Comparison of ENCODE assay signal across 8 cellular contexts in the genomic region with DNA sequence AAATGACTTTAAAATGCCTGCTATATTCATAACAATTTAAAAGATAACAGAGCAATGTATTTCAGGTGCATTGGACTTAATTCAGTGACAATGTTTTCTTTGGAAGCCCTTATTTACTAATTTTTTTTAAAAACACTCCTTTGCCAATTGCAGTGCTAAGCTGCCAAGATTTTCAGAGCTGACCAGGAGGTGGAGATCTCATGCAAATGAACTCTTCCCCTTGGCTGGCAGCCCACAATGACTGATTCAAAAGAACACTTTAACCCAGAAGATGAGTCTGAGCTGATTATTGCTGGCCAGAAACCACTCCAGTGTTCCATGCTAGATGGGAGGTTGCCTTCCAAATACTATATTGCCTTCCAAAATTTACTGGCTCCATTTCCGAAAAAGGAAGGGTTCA.
DNase-seq lines count a peak whose midpoint lies in the region; ATAC-seq and TF ChIP-seq lines count a peak whose summit lies in the region.

No MANE protein-coding gene starts in this region.

- no peaks in the 10 kb centered on the region for H3K9me3 ChIP-seq in colonic mucosa
- H3K9me3 ChIP-seq in mucosa of descending colon, result no peaks in the 10 kb centered on the region

- peak; percentile 51 for ATAC-seq in mucosa of descending colon
- ATAC-seq in activated naive CD4-positive, alpha-beta T cell treated with anti-CD3 and anti-CD28 coated beads, Interleukin-2, amount 50 U/mL, for 72 hours, result no peak

- CTCF ChIA-PET in GM10248 (lab: Yijun Ruan, JAX), result no interaction called here

- no peaks in the 10 kb centered on the region for H3K27me3 ChIP-seq in colonic mucosa

- DNase-seq in ELR (ENCODE audit: low read depth), result peak; percentile 56
- peak; percentile 26 for DNase-seq in NCI-H460 (ENCODE audit: extremely low read depth, low read depth)
- DNase-seq in colonic mucosa, result peak; percentile 55
- peak in 2 of 3 donors; percentile 17 to 65 for DNase-seq in mucosa of descending colon
- no peak for DNase-seq in activated naive CD4-positive, alpha-beta T cell treated with anti-CD3 and anti-CD28 coated beads, Interleukin-2, amount 50 U/mL, for 72 hours (ENCODE audit: low spot score in 2 of 2)
- no peak for DNase-seq in GM10248 (ENCODE audit: extremely low spot score)
- no peak for DNase-seq in stimulated activated CD4-positive, alpha-beta T cell treated with anti-CD3 and anti-CD28 coated beads, Interleukin-4, amount 100 ng/mL, for 1 hour
- no peak for DNase-seq in DMS153 treated with DMSO at 0.1 percent for 48 hours (lab: John Stamatoyannopoulos, UW; ENCODE audit: unreplicated experiment)

- POLR2A ChIA-PET in GM10248 (lab: Yijun Ruan, JAX), result no interaction called here

- TF ChIP-seq CTCF in colonic mucosa (IDR thresholded peaks at IDR 0.05) (no peak), mucosa of descending colon (IDR thresholded peaks at IDR 0.05) (no peak), GM10248 (IDR thresholded peaks at IDR 0.05; ENCODE audit: control extremely low read depth, extremely low read depth, low read depth, missing control alignments) (no peak)

- H3K9me3 Mint-ChIP-seq in activated naive CD4-positive, alpha-beta T cell treated with anti-CD3 and anti-CD28 coated beads, Interleukin-2, amount 50 U/mL, for 72 hours, result no peaks in the 10 kb centered on the region

- H3K4me3 ChIP-seq in colonic mucosa, result no peak overlapping the region
- no peak overlapping the region for H3K4me3 ChIP-seq in mucosa of descending colon

- no peaks in the 10 kb centered on the region for H3K36me3 Mint-ChIP-seq in activated naive CD4-positive, alpha-beta T cell treated with anti-CD3 and anti-CD28 coated beads, Interleukin-2, amount 50 U/mL, for 72 hours

- H3K27ac ChIP-seq in colonic mucosa, result no peak overlapping the region

- no peaks in the 10 kb centered on the region for H3K4me1 ChIP-seq in colonic mucosa
- H3K4me1 ChIP-seq in mucosa of descending colon (ENCODE audit: low read depth), result no peaks in the 10 kb centered on the region

- H3K9ac ChIP-seq in colonic mucosa (ENCODE audit: low read depth in 2 of 2, low read length in 2 of 2), result no peak overlapping the region

- intact Hi-C loops in colonic mucosa (cut with DNase I), result no loop called here
- intact Hi-C loops in mucosa of descending colon (cut with DNase I, micrococcal nuclease), result no loop called here

- H3K36me3 ChIP-seq in colonic mucosa (no peaks in the 10 kb centered on the region), mucosa of descending colon (ENCODE audit: low read depth) (no peaks in the 10 kb centered on the region)

- no peak overlapping the region for H3K27ac Mint-ChIP-seq in activated naive CD4-positive, alpha-beta T cell treated with anti-CD3 and anti-CD28 coated beads, Interleukin-2, amount 50 U/mL, for 72 hours

Comparison
In these comparisons a context has a peak if more than half of its experiments do, and no peak if none do; other contexts are left out.
1. DNase-seq: peak in ELR (single experiment), NCI-H460 (single experiment), colonic mucosa (single experiment) and mucosa of descending colon (2 of 3); none in activated naive CD4-positive, alpha-beta T cell treated with anti-CD3 and anti-CD28 coated beads, Interleukin-2, amount 50 U/mL, for 72 hours (0 of 2), GM10248 (single experiment), stimulated activated CD4-positive, alpha-beta T cell treated with anti-CD3 and anti-CD28 coated beads, Interleukin-4, amount 100 ng/mL, for 1 hour (single experiment) and DMS153 treated with DMSO at 0.1 percent for 48 hours (single experiment).